9 cellular contexts compared by ENCODE assay signal in genomic region chr17:44071772-44072171, GRCh38. TPM values are rescaled to one million over a fixed set of nuclear protein-coding genes. Genes with fewer than 3 reads are reported as not detected.
DNase-seq lines count a peak whose midpoint lies in the region; ATAC-seq, FAIRE-seq and TF ChIP-seq lines count a peak whose summit lies in the region.
"Had no signal": no experiment of that assay in that cellular context is flagged by ENCODE, and none has a peak within 500 bp of the region (broad histone marks: within the 10 kb centered on the region; RNA-seq: fewer than 3 reads in every experiment).

No MANE protein-coding gene starts in this region.

- in situ Hi-C loops in GM13976 (cut with MboI; ENCODE audit: low sequenced_read_pairs, unreplicated experiment): no loop called here

- TF ChIP-seq CTCF in cardiac muscle cell (IDR thresholded peaks at IDR 0.05; ENCODE audit: low read depth, low read length): no peak
- no peak for TF ChIP-seq CTCF in upper lobe of left lung (IDR thresholded peaks at IDR 0.05)
- TF ChIP-seq CTCF in GM13976 (IDR thresholded peaks at IDR 0.05; ENCODE audit: borderline replicate concordance, control extremely low read depth, extremely low read depth, insufficient read depth, missing control alignments): no peak
- TF ChIP-seq CTCF in D721Med (IDR thresholded peaks at IDR 0.05; ENCODE audit: insufficient read depth, missing control alignments): no peak

- whole genome bisulfite sequencing in upper lobe of left lung, 2 donors: 35 to 43% methylated on average over 2 of the region's 2 CpGs

- DNase-seq in cardiac muscle cell (ENCODE audit: low read depth in 1 of 2, low spot score in 1 of 2): no peak
- DNase-seq in cardiac septum (ENCODE audit: low spot score): no peak
- DNase-seq in activated naive CD8-positive, alpha-beta T cell treated with anti-CD3 and anti-CD28 coated beads, Interleukin-2, amount 10 ng/mL, durations not matched to agents 7 days and 5 days: no peak
- DNase-seq in kidney tubule cell (ENCODE audit: low spot score): peak; percentile 23
- no peak for DNase-seq in upper lobe of left lung
- no peak for DNase-seq in GM13976 (ENCODE audit: low spot score)
- no peak for DNase-seq in D721Med (ENCODE audit: insufficient read length, low spot score)

- no peaks in the 10 kb centered on the region for H3K9me3 ChIP-seq in cardiac muscle cell (ENCODE audit: low read depth)
- no peaks in the 10 kb centered on the region for H3K9me3 ChIP-seq in upper lobe of left lung

- no peak for TF ChIP-seq POLR2A in upper lobe of left lung (IDR thresholded peaks at IDR 0.05)

- TF ChIP-seq EP300 in upper lobe of left lung (IDR thresholded peaks at IDR 0.05): no peak

- peaks cover 18% of the 10 kb centered on the region for H3K4me1 Mint-ChIP-seq in activated naive CD8-positive, alpha-beta T cell treated with anti-CD3 and anti-CD28 coated beads, Interleukin-2, amount 10 ng/mL, durations not matched to agents 7 days and 5 days

- H3K4me3 Mint-ChIP-seq in activated naive CD8-positive, alpha-beta T cell treated with anti-CD3 and anti-CD28 coated beads, Interleukin-2, amount 10 ng/mL, durations not matched to agents 7 days and 5 days: peak overlapping the region; percentile 97

- H3K27ac ChIP-seq in cardiac muscle cell (peak overlapping the region; percentile 79), upper lobe of left lung (peak overlapping the region; percentile 66 to 91 (median 88))

- intact Hi-C loops in cardiac septum (cut with DNase I): loop anchor here (2.0 to 5.0 kb wide), 3 partner anchors 25 to 71 kb away; partner anchors contain the start of genes HDAC5 and HROB

- H3K4me1 ChIP-seq in cardiac muscle cell (ENCODE audit: low read depth) (peaks cover 15% of the 10 kb centered on the region), upper lobe of left lung (peaks cover 25 to 47% (median 31%) of the 10 kb centered on the region in 4 donors)

- H3K27me3 ChIP-seq in cardiac muscle cell: no peaks in the 10 kb centered on the region
- no peaks in the 10 kb centered on the region for H3K27me3 ChIP-seq in upper lobe of left lung

- POLR2A ChIA-PET in activated naive CD8-positive, alpha-beta T cell treated with anti-CD3 and anti-CD28 coated beads, Interleukin-2, amount 10 ng/mL, durations not matched to agents 7 days and 5 days (lab: Charles Lee): no interaction called here

- no peaks in the 10 kb centered on the region for H3K36me3 Mint-ChIP-seq in activated naive CD8-positive, alpha-beta T cell treated with anti-CD3 and anti-CD28 coated beads, Interleukin-2, amount 10 ng/mL, durations not matched to agents 7 days and 5 days

- peak overlapping the region; percentile 27 for H3K27ac Mint-ChIP-seq in activated naive CD8-positive, alpha-beta T cell treated with anti-CD3 and anti-CD28 coated beads, Interleukin-2, amount 10 ng/mL, durations not matched to agents 7 days and 5 days

- no peaks in the 10 kb centered on the region for H3K27me3 Mint-ChIP-seq in activated naive CD8-positive, alpha-beta T cell treated with anti-CD3 and anti-CD28 coated beads, Interleukin-2, amount 10 ng/mL, durations not matched to agents 7 days and 5 days

- H3K36me3 ChIP-seq in cardiac muscle cell: peaks cover 12% of the 10 kb centered on the region
- peaks cover 0 to 28% (median 19%) of the 10 kb centered on the region in 4 donors for H3K36me3 ChIP-seq in upper lobe of left lung

- H3K4me3 ChIP-seq in cardiac muscle cell: peak overlapping the region; percentile 40
- peak overlapping the region in 3 of 4 donors; percentile 82 to 87 (median 86) for H3K4me3 ChIP-seq in upper lobe of left lung

- no peak for FAIRE-seq in D721Med (lab: Jason Lieb, UNC)
- FAIRE-seq: TTC549 had no signal

- no peak for ATAC-seq in activated naive CD8-positive, alpha-beta T cell treated with anti-CD3 and anti-CD28 coated beads, Interleukin-2, amount 10 ng/mL, durations not matched to agents 7 days and 5 days (ENCODE audit: low read depth)
- ATAC-seq in upper lobe of left lung (ENCODE audit: low FRiP score in 2 of 2): no peak
- ATAC-seq in HG03565 (IDR thresholded peaks at IDR 0.05; ENCODE audit: unreplicated experiment): no peak

- H3K9me3 Mint-ChIP-seq in activated naive CD8-positive, alpha-beta T cell treated with anti-CD3 and anti-CD28 coated beads, Interleukin-2, amount 10 ng/mL, durations not matched to agents 7 days and 5 days: no peaks in the 10 kb centered on the region

RNA-seq across cellular contexts. Expression of gene G6PC3, which starts 1.2 kb away (rescaled TPM):
- total RNA-seq in cardiac muscle cell (93.1 and 95.3 TPM in 2 replicates), cardiac septum (33.6 TPM), upper lobe of left lung (10 to 100 TPM; 16.8 to 63.0 (median 33.8) TPM)
- polyA plus RNA-seq in cardiac muscle cell: 162 and 234 TPM in 2 replicates
- total RNA-seq in activated naive CD8-positive, alpha-beta T cell treated with anti-CD3 and anti-CD28 coated beads, Interleukin-2, amount 10 ng/mL, durations not matched to agents 7 days and 5 days: 10 to 100 TPM; 18.7 to 18.8 TPM

RNA-seq across cellular contexts. Expression of gene LSM12, which starts 5.3 kb away (rescaled TPM):
- total RNA-seq in cardiac muscle cell (31.0 and 45.3 TPM in 2 replicates), cardiac septum (39.2 TPM), upper lobe of left lung (10 to 100 TPM; 14.8 to 38.3 (median 33.6) TPM)
- 46.5 and 60.7 TPM in 2 replicates for polyA plus RNA-seq in cardiac muscle cell
- total RNA-seq in activated naive CD8-positive, alpha-beta T cell treated with anti-CD3 and anti-CD28 coated beads, Interleukin-2, amount 10 ng/mL, durations not matched to agents 7 days and 5 days: 10 to 100 TPM; 46.9 to 51.4 TPM

RNA-seq across cellular contexts. Expression of gene HDAC5, which starts 51.7 kb away (rescaled TPM):
- total RNA-seq in cardiac muscle cell (164 and 300 TPM in 2 replicates), cardiac septum (75.5 TPM), upper lobe of left lung (100 to 1,000 TPM in 2 of 6 donors, 10 to 100 TPM in 4; 59.9 to 138 (median 64.9) TPM)
- polyA plus RNA-seq in cardiac muscle cell: 94.1 and 209 TPM in 2 replicates
- 10 to 100 TPM; 46.2 to 48.4 TPM for total RNA-seq in activated naive CD8-positive, alpha-beta T cell treated with anti-CD3 and anti-CD28 coated beads, Interleukin-2, amount 10 ng/mL, durations not matched to agents 7 days and 5 days

RNA-seq across cellular contexts. Expression of gene TMEM101, which starts 57.0 kb away (rescaled TPM):
- total RNA-seq in cardiac muscle cell (37.5 and 65.8 TPM in 2 replicates), cardiac septum (12.4 TPM), upper lobe of left lung (10 to 100 TPM; 10.5 to 36.9 (median 29.1) TPM)
- polyA plus RNA-seq in cardiac muscle cell: 22.5 and 40.6 TPM in 2 replicates
- 10 to 100 TPM; 30.3 to 31.7 TPM for total RNA-seq in activated naive CD8-positive, alpha-beta T cell treated with anti-CD3 and anti-CD28 coated beads, Interleukin-2, amount 10 ng/mL, durations not matched to agents 7 days and 5 days
